ENCODE assay signal across 31 cellular contexts in the genomic region with DNA sequence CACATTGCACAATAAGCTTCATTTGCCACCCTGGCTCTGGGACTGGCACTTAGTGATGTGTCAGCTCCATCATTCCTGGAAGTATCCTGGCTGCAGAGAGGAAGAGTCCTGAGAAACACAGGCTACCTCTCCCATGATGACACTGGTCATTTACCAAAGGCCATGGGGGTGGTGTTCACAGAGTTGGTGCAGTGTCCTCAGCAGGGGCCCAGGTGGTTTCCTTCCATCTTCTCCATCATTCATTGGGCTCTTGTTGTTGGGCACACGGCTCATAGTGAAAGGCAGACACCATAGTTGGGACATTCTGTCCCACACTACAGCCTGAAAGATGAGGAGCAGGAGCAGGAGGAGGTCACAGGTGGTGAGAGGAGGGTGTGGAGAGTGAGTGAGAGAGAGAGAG. TPM values are rescaled to one million over a fixed set of nuclear protein-coding genes. Genes with fewer than 3 reads are reported as not detected.
A peak's percentile ranks its signal among the peaks of the same experiment; 100 is the strongest.
DNase-seq lines count a peak whose midpoint lies in the region; ATAC-seq, FAIRE-seq and TF ChIP-seq lines count a peak whose summit lies in the region.
"Had no signal": no experiment of that assay in that cellular context is flagged by ENCODE, and none has a peak within 500 bp of the region (broad histone marks: within the 10 kb centered on the region; RNA-seq: fewer than 3 reads in every experiment).

No MANE protein-coding gene starts in this region.

- TF ChIP-seq POLR2A in HepG2 (IDR thresholded peaks at IDR 0.05; ENCODE audit: insufficient read depth in 1 of 2, low read depth in 2 of 2, low read length in 2 of 2) (no peak), right lobe of liver (IDR thresholded peaks at IDR 0.05) (no peak), prostate gland (IDR thresholded peaks at IDR 0.05) (no peak)

- in situ Hi-C loops in HepG2 (cut with HindIII; ENCODE audit: extremely low pct_ligation_motif_present, low pct_unique_long_range_greater_than_20kb), result no loop called here

- H3K4me1 ChIP-seq in HepG2 (ENCODE audit: insufficient read depth, low read length) (no peaks in the 10 kb centered on the region), right lobe of liver (no peaks in the 10 kb centered on the region), endodermal cell (ENCODE audit: control insufficient read depth, insufficient read depth, low read length) (peaks cover 11% of the 10 kb centered on the region), mesendoderm (ENCODE audit: control insufficient read depth, low read depth, low read length) (no peaks in the 10 kb centered on the region), prostate gland (replicated peaks) (no peaks in the 10 kb centered on the region), mucosa of descending colon (ENCODE audit: low read depth) (no peaks in the 10 kb centered on the region)
- H3K4me1 ChIP-seq: A549, BE2C, BLaER1 had no signal

- H3K27ac ChIP-seq in HepG2 (ENCODE audit: extremely low read length, insufficient read depth, low read length) (no peak overlapping the region), right lobe of liver (no peak overlapping the region), endodermal cell (ENCODE audit: low read depth, low read length) (no peak overlapping the region), mesendoderm (ENCODE audit: low read depth, low read length) (no peak overlapping the region), prostate gland (no peak overlapping the region)
- H3K27ac ChIP-seq: 22Rv1, A549, BLaER1 had no signal

- no peak overlapping the region for H2AFZ ChIP-seq in HepG2 (ENCODE audit: low read length)

- POLR2A ChIA-PET in HepG2 (lab: Yijun Ruan, JAX), result no interaction called here

- H3K9ac ChIP-seq in HepG2 (ENCODE audit: insufficient read depth, low read depth, low read length) (no peak overlapping the region), endodermal cell (ENCODE audit: extremely low read depth, low read length, poor library complexity, severe bottlenecking) (no peak overlapping the region), mesendoderm (ENCODE audit: low read length) (no peak overlapping the region)
- H3K9ac ChIP-seq: BLaER1 had no signal

- H2AK5ac ChIP-seq in mesendoderm (ENCODE audit: low read length), result no peak overlapping the region

- H3K27me3 Mint-ChIP-seq in endodermal cell (ENCODE audit: insufficient read depth), result peaks cover 15% of the 10 kb centered on the region

- no peak overlapping the region for H3K27ac Mint-ChIP-seq in endodermal cell
- H3K27ac Mint-ChIP-seq: CD14-positive monocyte; CD4-positive, alpha-beta memory T cell; CD4-positive, CD25-positive, alpha-beta regulatory T cell had no signal

- no peak overlapping the region for H3K18ac ChIP-seq in mesendoderm (ENCODE audit: low read length)

- intact Hi-C loops in HepG2 (cut with micrococcal nuclease; ENCODE audit: unreplicated experiment), result no loop called here
- intact Hi-C loops in right lobe of liver (cut with DNase I), result no loop called here
- intact Hi-C loops in prostate gland (cut with DNase I), result no loop called here
- intact Hi-C loops in mucosa of descending colon (cut with DNase I, micrococcal nuclease), result no loop called here

- H2BK5ac ChIP-seq in mesendoderm (ENCODE audit: low read length), result peak overlapping the region; percentile 32

- no peaks in the 10 kb centered on the region for H3K79me2 ChIP-seq in HepG2 (ENCODE audit: insufficient read depth, low read length)
- H3K79me2 ChIP-seq in mesendoderm (ENCODE audit: control insufficient read depth, insufficient read depth, low read length), result no peaks in the 10 kb centered on the region

- H3K4me3 Mint-ChIP-seq in endodermal cell, result no peak overlapping the region
- H3K4me3 Mint-ChIP-seq: CD14-positive monocyte; CD4-positive, alpha-beta memory T cell; CD4-positive, CD25-positive, alpha-beta regulatory T cell; CD8-positive, alpha-beta memory T cell had no signal

- H2BK15ac ChIP-seq in mesendoderm (replicated peaks; ENCODE audit: low read depth), result no peak overlapping the region

- H3K4me2 ChIP-seq in HepG2 (ENCODE audit: low read depth, low read length), result no peak overlapping the region
- no peak overlapping the region for H3K4me2 ChIP-seq in mesendoderm (ENCODE audit: low read length)
- H3K4me2 ChIP-seq: A549, BLaER1 had no signal

- DNase-seq in HepG2 (ENCODE audit: low spot score), result no peak
- DNase-seq in right lobe of liver, result no peak
- DNase-seq in endodermal cell, result peak; percentile 46
- peak; percentile 23 for DNase-seq in islet precursor cell
- no peak for DNase-seq in mesendoderm
- DNase-seq in prostate gland (ENCODE audit: low spot score), result no peak
- DNase-seq in HuH-7 (ENCODE audit: low spot score), result no peak
- DNase-seq in mucosa of descending colon, result no peak
- DNase-seq: BE2C; C1 segment of cervical spinal cord; CD4-positive, alpha-beta memory T cell; CD4-positive, CD25-positive, alpha-beta regulatory T cell; CD8-positive, alpha-beta memory T cell; COR-L47; DMS 273 treated with DMSO at 0.1 percent for 48 hours; DMS153; DMS53; DMS79; DND-41; EL; GDM1 had no signal

- H3K4me3 ChIP-seq in HepG2 (replicated peaks in 1 of 3; ENCODE audit: insufficient read depth in 1 of 3, low read depth in 2 of 3, low read length in 3 of 3) (no peak overlapping the region), right lobe of liver (no peak overlapping the region), endodermal cell (ENCODE audit: low read length) (no peak overlapping the region), mesendoderm (ENCODE audit: low read length) (no peak overlapping the region), prostate gland (no peak overlapping the region), mucosa of descending colon (no peak overlapping the region)
- H3K4me3 ChIP-seq: A549, BLaER1, GM12878 had no signal

- no peaks in the 10 kb centered on the region for H4K20me1 ChIP-seq in HepG2 (ENCODE audit: insufficient read depth, low read length)
- H4K20me1 ChIP-seq: BLaER1 had no signal

- peaks cover 55% of the 10 kb centered on the region for H3K4me1 Mint-ChIP-seq in endodermal cell
- H3K4me1 Mint-ChIP-seq: CD14-positive monocyte; CD4-positive, alpha-beta memory T cell; CD4-positive, CD25-positive, alpha-beta regulatory T cell; CD8-positive, alpha-beta memory T cell had no signal

- TF ChIP-seq RAD21 in HepG2 (CRISPR knock-in tag; IDR thresholded peaks at IDR 0.05), result no peak

- H3K36me3 Mint-ChIP-seq in endodermal cell (ENCODE audit: low read depth), result no peaks in the 10 kb centered on the region
- H3K36me3 Mint-ChIP-seq: CD14-positive monocyte; CD4-positive, alpha-beta memory T cell; CD4-positive, CD25-positive, alpha-beta regulatory T cell; CD8-positive, alpha-beta memory T cell had no signal

- no peaks in the 10 kb centered on the region for H3K79me1 ChIP-seq in mesendoderm (ENCODE audit: low read length)

- H3K23ac ChIP-seq in mesendoderm (ENCODE audit: low read length), result no peak overlapping the region

- TF ChIP-seq EP300 in HepG2 (IDR thresholded peaks at IDR 0.05; ENCODE audit: low read depth in 2 of 2, low read length in 2 of 2) (no peak), HepG2 (CRISPR knock-in tag; IDR thresholded peaks at IDR 0.05; ENCODE audit: borderline replicate concordance) (no peak)

- H3K56ac ChIP-seq in mesendoderm (ENCODE audit: low read length), result peak overlapping the region; percentile 65

- H2BK120ac ChIP-seq in mesendoderm (ENCODE audit: low read depth, low read length), result peak overlapping the region; percentile 56

- CTCF ChIA-PET in HepG2 (lab: Yijun Ruan, JAX; ENCODE audit: low intra/inter-chr PET ratio, low total read pairs), result no interaction called here

- 0% methylated on average over 1 of the region's 1 CpG for WGBS in HepG2 (ENCODE audit: low lambda C conversion rate)
- WGBS in right lobe of liver (ENCODE audit: insufficient coverage, low coverage, low lambda C conversion rate, missing lambda C conversion rate), result 60% methylated on average over 1 of the region's 1 CpG
- 67 to 100% methylated on average over 1 of the region's 1 CpG for WGBS in endodermal cell (ENCODE audit: insufficient coverage in 1 of 2, insufficient read length in 1 of 2), 2 experiments
- no CpG with 5 or more reads among the region's 1 CpG for WGBS in mesendoderm (ENCODE audit: extremely low coverage, insufficient coverage, low lambda C conversion rate)
- 83% methylated on average over 1 of the region's 1 CpG for WGBS in prostate gland

- FAIRE-seq in HepG2 (lab: Jason Lieb, UNC), result no peak
- FAIRE-seq: A549, GM12878, GM12892, GM18507 had no signal

- H4K8ac ChIP-seq in mesendoderm (ENCODE audit: low read depth, low read length), result no peak overlapping the region

- no peak overlapping the region for H4K5ac ChIP-seq in mesendoderm (ENCODE audit: low read length)

- H3K36me3 ChIP-seq in HepG2 (replicated peaks in 1 of 2; ENCODE audit: control insufficient read depth in 1 of 2, insufficient read depth in 2 of 2, low read length in 2 of 2), result no peaks in the 10 kb centered on the region
- H3K36me3 ChIP-seq in right lobe of liver, result no peaks in the 10 kb centered on the region
- H3K36me3 ChIP-seq in endodermal cell (ENCODE audit: control insufficient read depth, insufficient read depth, low read length), result no peaks in the 10 kb centered on the region
- no peaks in the 10 kb centered on the region for H3K36me3 ChIP-seq in mesendoderm (ENCODE audit: control insufficient read depth, insufficient read depth, low read length)
- no peaks in the 10 kb centered on the region for H3K36me3 ChIP-seq in prostate gland
- H3K36me3 ChIP-seq in mucosa of descending colon (ENCODE audit: low read depth), result no peaks in the 10 kb centered on the region
- H3K36me3 ChIP-seq: BE2C, BLaER1 had no signal

- ATAC-seq in HepG2 (no peak), right lobe of liver (no peak), mucosa of descending colon (no peak)
- ATAC-seq: A549, GM12878 had no signal

- no peak for TF ChIP-seq CTCF in HepG2 (CRISPR knock-in tag; IDR thresholded peaks at IDR 0.05)
- no peak for TF ChIP-seq CTCF in right lobe of liver (IDR thresholded peaks at IDR 0.05)
- no peak for TF ChIP-seq CTCF in endodermal cell (conservative IDR thresholded peaks at IDR 0.05)
- no peak for TF ChIP-seq CTCF in prostate gland (IDR thresholded peaks at IDR 0.05)
- no peak for TF ChIP-seq CTCF in mucosa of descending colon (IDR thresholded peaks at IDR 0.05)

- H3K9me3 Mint-ChIP-seq in endodermal cell, result no peaks in the 10 kb centered on the region

- H3K27me3 ChIP-seq in HepG2 (ENCODE audit: control insufficient read depth in 1 of 2, insufficient read depth in 2 of 2, low read length in 2 of 2), result peaks cover 0 to 2% of the 10 kb centered on the region in 2 experiments; a peak in 1 of 5 replicates
- H3K27me3 ChIP-seq in right lobe of liver, result no peaks in the 10 kb centered on the region
- no peaks in the 10 kb centered on the region for H3K27me3 ChIP-seq in endodermal cell (ENCODE audit: control insufficient read depth, insufficient read depth, low read length, poor library complexity, severe bottlenecking)
- H3K27me3 ChIP-seq in mesendoderm (ENCODE audit: insufficient read depth, low read length, poor library complexity), result no peaks in the 10 kb centered on the region
- H3K27me3 ChIP-seq in prostate gland (replicated peaks; ENCODE audit: insufficient read depth), result no peaks in the 10 kb centered on the region
- H3K27me3 ChIP-seq: BE2C, BLaER1 had no signal

- no peaks in the 10 kb centered on the region for H3K9me3 ChIP-seq in HepG2 (ENCODE audit: low read length)
- H3K9me3 ChIP-seq in right lobe of liver, result no peaks in the 10 kb centered on the region
- H3K9me3 ChIP-seq in endodermal cell (ENCODE audit: control insufficient read depth, low read length), result no peaks in the 10 kb centered on the region
- no peaks in the 10 kb centered on the region for H3K9me3 ChIP-seq in prostate gland
- H3K9me3 ChIP-seq in mucosa of descending colon, result no peaks in the 10 kb centered on the region
- H3K9me3 ChIP-seq: A549, BE2C, BLaER1 had no signal

- BruUV-seq in HepG2 (replicated peaks; lab: Mats Ljungman, UMichigan), result no TSS peak

- H3K4ac ChIP-seq in mesendoderm (ENCODE audit: low read depth, low read length), result no peak overlapping the region

RNA-seq across cellular contexts. Expression of gene CST1, which starts 15.8 kb away (rescaled TPM):
- not detected in 2 replicates for total RNA-seq in HepG2 (2016; rRNA removed; fragmentation: Illumina TruSeq; extraction: Trizol)
- not detected in 2 replicates for total RNA-seq in HepG2 (2016; cell fraction: cytosol; rRNA removed; fragmentation: Illumina TruSeq; extraction: Trizol; ENCODE audit: low read depth)
- not detected in 2 replicates for total RNA-seq in HepG2 (2016; cell fraction: insoluble cytoplasmic fraction; rRNA removed; fragmentation: Illumina TruSeq; extraction: Trizol)
- not detected in 2 replicates for total RNA-seq in HepG2 (2016; cell fraction: membrane; rRNA removed; fragmentation: Illumina TruSeq; extraction: Trizol)
- not detected in 2 replicates for total RNA-seq in HepG2 (2016; cell fraction: nucleus; rRNA removed; fragmentation: Illumina TruSeq; extraction: Trizol)
- 0.09 and 0.22 TPM in 2 replicates for polyA plus RNA-seq in HepG2 (2011; rRNA removed)
- polyA plus RNA-seq in HepG2 (2011; cell fraction: cytosol; rRNA removed), result 0.12 and 0.28 TPM in 2 replicates
- polyA plus RNA-seq in HepG2 (2011; cell fraction: nucleus; rRNA removed), result not detected in 2 replicates
- polyA plus RNA-seq in HepG2 (2012), result 0.41 TPM in 1 of 2 replicates, not detected in the other
- polyA plus RNA-seq in HepG2 (2016; cell fraction: cytosol; fragmentation: Illumina TruSeq; extraction: Trizol; ENCODE audit: low read depth), result 0.25 TPM in 1 of 2 replicates, not detected in the other
- not detected in 2 replicates for polyA plus RNA-seq in HepG2 (2016; cell fraction: insoluble cytoplasmic fraction; fragmentation: Illumina TruSeq; extraction: Trizol; ENCODE audit: low read depth)
- polyA plus RNA-seq in HepG2 (2016; cell fraction: membrane; fragmentation: Illumina TruSeq; extraction: Trizol; ENCODE audit: low read depth), result not detected in 2 replicates
- polyA plus RNA-seq in HepG2 (2016; cell fraction: nucleus; fragmentation: Illumina TruSeq; extraction: Trizol; ENCODE audit: insufficient read depth, low read depth), result 0.71 TPM in 1 of 2 replicates, not detected in the other
- polyA minus RNA-seq in HepG2 (2011; rRNA and poly(A)+ RNA removed; ENCODE audit: low replicate concordance), result not detected in 2 replicates
- polyA minus RNA-seq in HepG2 (2011; cell fraction: cytosol; rRNA and poly(A)+ RNA removed), result not detected in 2 replicates
- not detected in 2 replicates for polyA minus RNA-seq in HepG2 (2011; cell fraction: nucleus; rRNA and poly(A)+ RNA removed)
- total RNA-seq in right lobe of liver, result not detected
- total RNA-seq in endodermal cell, result 1,000 to 10,000 TPM in 1 of 2 donors, 100 to 1,000 TPM in 1; 123 to 1,051 TPM
- polyA plus RNA-seq in endodermal cell (2013, experiment 1 of 2), result 161 TPM
- polyA plus RNA-seq in endodermal cell (2013, experiment 2 of 2), result 92.8 TPM
- 2.0 TPM for polyA plus RNA-seq in mesendoderm (2013, experiment 1 of 2)
- 1.8 TPM for polyA plus RNA-seq in mesendoderm (2013, experiment 2 of 2)
- 1 to 10 TPM; 1.2 to 8.3 TPM for total RNA-seq in prostate gland
- total RNA-seq in mucosa of descending colon, result not detected
- total RNA-seq: A172; CD4-positive, alpha-beta memory T cell; CD4-positive, CD25-positive, alpha-beta regulatory T cell; CD8-positive, alpha-beta memory T cell; Daoy; G401; GM12878 had no signal
- polyA plus RNA-seq: CD14-positive monocyte; CD4-positive, alpha-beta memory T cell; CD4-positive, CD25-positive, alpha-beta regulatory T cell; CD8-positive, alpha-beta memory T cell; GM12878 had no signal

RNA-seq across cellular contexts. Expression of gene CST2, which starts 60.0 kb away (rescaled TPM):
- total RNA-seq in HepG2 (2016; rRNA removed; fragmentation: Illumina TruSeq; extraction: Trizol) (not detected in 2 replicates), right lobe of liver (under 1 TPM in 2 of 6 experiments, not detected in 4; 0.50 to 0.80 TPM), endodermal cell (under 1 TPM in 1 of 2 donors, not detected in 1; 0.62 TPM), prostate gland (not detected), mucosa of descending colon (not detected)
- total RNA-seq in HepG2 (2016; cell fraction: cytosol; rRNA removed; fragmentation: Illumina TruSeq; extraction: Trizol; ENCODE audit: low read depth), result not detected in 2 replicates
- total RNA-seq in HepG2 (2016; cell fraction: insoluble cytoplasmic fraction; rRNA removed; fragmentation: Illumina TruSeq; extraction: Trizol), result not detected in 2 replicates
- not detected in 2 replicates for total RNA-seq in HepG2 (2016; cell fraction: membrane; rRNA removed; fragmentation: Illumina TruSeq; extraction: Trizol)
- total RNA-seq in HepG2 (2016; cell fraction: nucleus; rRNA removed; fragmentation: Illumina TruSeq; extraction: Trizol), result not detected in 2 replicates
- not detected in 2 replicates for polyA plus RNA-seq in HepG2 (2011; rRNA removed)
- polyA plus RNA-seq in HepG2 (2011; cell fraction: cytosol; rRNA removed), result not detected in 2 replicates
- not detected in 2 replicates for polyA plus RNA-seq in HepG2 (2011; cell fraction: nucleus; rRNA removed)
- not detected in 2 replicates for polyA plus RNA-seq in HepG2 (2012)
- not detected in 2 replicates for polyA plus RNA-seq in HepG2 (2016; cell fraction: cytosol; fragmentation: Illumina TruSeq; extraction: Trizol; ENCODE audit: low read depth)
- not detected in 2 replicates for polyA plus RNA-seq in HepG2 (2016; cell fraction: insoluble cytoplasmic fraction; fragmentation: Illumina TruSeq; extraction: Trizol; ENCODE audit: low read depth)
- polyA plus RNA-seq in HepG2 (2016; cell fraction: membrane; fragmentation: Illumina TruSeq; extraction: Trizol; ENCODE audit: low read depth), result not detected in 2 replicates
- polyA plus RNA-seq in HepG2 (2016; cell fraction: nucleus; fragmentation: Illumina TruSeq; extraction: Trizol; ENCODE audit: insufficient read depth, low read depth), result not detected in 2 replicates
- not detected in 2 replicates for polyA minus RNA-seq in HepG2 (2011; rRNA and poly(A)+ RNA removed; ENCODE audit: low replicate concordance)
- not detected in 2 replicates for polyA minus RNA-seq in HepG2 (2011; cell fraction: cytosol; rRNA and poly(A)+ RNA removed)
- polyA minus RNA-seq in HepG2 (2011; cell fraction: nucleus; rRNA and poly(A)+ RNA removed), result not detected in 2 replicates
- polyA plus RNA-seq in endodermal cell (2013, experiment 1 of 2), result 0.71 TPM
- 0.46 TPM for polyA plus RNA-seq in endodermal cell (2013, experiment 2 of 2)
- polyA plus RNA-seq in mesendoderm (2013, experiment 1 of 2), result 0.07 TPM
- not detected for polyA plus RNA-seq in mesendoderm (2013, experiment 2 of 2)
- total RNA-seq: A172; CD4-positive, alpha-beta memory T cell; CD4-positive, CD25-positive, alpha-beta regulatory T cell; CD8-positive, alpha-beta memory T cell; Daoy; G401; GM12878 had no signal
- polyA plus RNA-seq: A549; CD14-positive monocyte; CD4-positive, alpha-beta memory T cell; CD4-positive, CD25-positive, alpha-beta regulatory T cell; CD8-positive, alpha-beta memory T cell; GM12878 had no signal

Comparison
In these comparisons a context has a peak if more than half of its experiments do, and no peak if none do; other contexts are left out.
1. DNase-seq: peak in endodermal cell (single experiment) and islet precursor cell (single experiment); none in HepG2 (single experiment), right lobe of liver (0 of 3), mesendoderm (single experiment), prostate gland (single experiment), HuH-7 (single experiment) and mucosa of descending colon (0 of 3).
2. RNA of gene CST1, which starts 15.8 kb away (total RNA-seq): 123 to 1,051 TPM in endodermal cell; 1.2 to 8.3 TPM in prostate gland, not detected in HepG2, not detected in right lobe of liver and not detected in mucosa of descending colon; every median in the first group is over 10 times any median in the second.